1 cellular context compared by ENCODE assay signal in the genomic region with DNA sequence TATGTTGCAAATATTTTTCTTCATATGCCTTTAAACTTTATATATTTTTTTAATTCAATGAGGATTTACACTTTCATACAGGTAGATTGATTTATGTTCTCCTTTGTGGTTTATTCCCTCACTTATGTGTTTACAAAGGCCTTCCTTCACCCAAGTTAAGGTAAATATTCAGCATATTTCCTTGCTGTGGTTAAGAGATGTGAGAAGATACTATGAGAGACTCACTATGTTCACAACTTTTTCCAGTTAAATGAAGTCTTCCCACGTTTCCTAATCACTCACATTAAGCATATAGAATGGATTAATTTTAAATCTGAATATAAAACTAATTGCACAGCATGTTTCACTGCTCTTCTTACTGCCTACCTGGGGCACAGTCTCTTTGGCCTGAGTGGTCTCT.
TF ChIP-seq lines count a peak whose summit lies in the region.

No MANE protein-coding gene starts in this region.

TF ChIP-seq in WTC11, 78 proteins besides CTCF, POLR2A, EP300 and RAD21 (continued from another document):
- TF ChIP-seq, protein P1, sequence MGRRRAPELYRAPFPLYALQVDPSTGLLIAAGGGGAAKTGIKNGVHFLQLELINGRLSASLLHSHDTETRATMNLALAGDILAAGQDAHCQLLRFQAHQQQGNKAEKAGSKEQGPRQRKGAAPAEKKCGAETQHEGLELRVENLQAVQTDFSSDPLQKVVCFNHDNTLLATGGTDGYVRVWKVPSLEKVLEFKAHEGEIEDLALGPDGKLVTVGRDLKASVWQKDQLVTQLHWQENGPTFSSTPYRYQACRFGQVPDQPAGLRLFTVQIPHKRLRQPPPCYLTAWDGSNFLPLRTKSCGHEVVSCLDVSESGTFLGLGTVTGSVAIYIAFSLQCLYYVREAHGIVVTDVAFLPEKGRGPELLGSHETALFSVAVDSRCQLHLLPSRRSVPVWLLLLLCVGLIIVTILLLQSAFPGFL (CRISPR knock-in tag; IDR thresholded peaks at IDR 0.05; ENCODE audit: borderline replicate concordance), result no peak
- TF ChIP-seq, protein P2, sequence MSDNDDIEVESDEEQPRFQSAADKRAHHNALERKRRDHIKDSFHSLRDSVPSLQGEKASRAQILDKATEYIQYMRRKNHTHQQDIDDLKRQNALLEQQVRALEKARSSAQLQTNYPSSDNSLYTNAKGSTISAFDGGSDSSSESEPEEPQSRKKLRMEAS (CRISPR knock-in tag; IDR thresholded peaks at IDR 0.05), result no peak
- TF ChIP-seq ZBTB21 (CRISPR knock-in tag; IDR thresholded peaks at IDR 0.05; ENCODE audit: borderline replicate concordance) (no peak), ZNF121 (CRISPR knock-in tag; IDR thresholded peaks at IDR 0.05) (no peak), NFYB (CRISPR knock-in tag; conservative IDR thresholded peaks at IDR 0.05; ENCODE audit: low read depth) (no peak), CBFB (CRISPR knock-in tag; IDR thresholded peaks at IDR 0.05; ENCODE audit: low read depth) (no peak)
- TF ChIP-seq, protein P3, sequence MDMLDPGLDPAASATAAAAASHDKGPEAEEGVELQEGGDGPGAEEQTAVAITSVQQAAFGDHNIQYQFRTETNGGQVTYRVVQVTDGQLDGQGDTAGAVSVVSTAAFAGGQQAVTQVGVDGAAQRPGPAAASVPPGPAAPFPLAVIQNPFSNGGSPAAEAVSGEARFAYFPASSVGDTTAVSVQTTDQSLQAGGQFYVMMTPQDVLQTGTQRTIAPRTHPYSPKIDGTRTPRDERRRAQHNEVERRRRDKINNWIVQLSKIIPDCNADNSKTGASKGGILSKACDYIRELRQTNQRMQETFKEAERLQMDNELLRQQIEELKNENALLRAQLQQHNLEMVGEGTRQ (CRISPR knock-in tag; IDR thresholded peaks at IDR 0.05), result no peak
